Comparison of ENCODE assay signal across 8 cellular contexts in the genomic region with DNA sequence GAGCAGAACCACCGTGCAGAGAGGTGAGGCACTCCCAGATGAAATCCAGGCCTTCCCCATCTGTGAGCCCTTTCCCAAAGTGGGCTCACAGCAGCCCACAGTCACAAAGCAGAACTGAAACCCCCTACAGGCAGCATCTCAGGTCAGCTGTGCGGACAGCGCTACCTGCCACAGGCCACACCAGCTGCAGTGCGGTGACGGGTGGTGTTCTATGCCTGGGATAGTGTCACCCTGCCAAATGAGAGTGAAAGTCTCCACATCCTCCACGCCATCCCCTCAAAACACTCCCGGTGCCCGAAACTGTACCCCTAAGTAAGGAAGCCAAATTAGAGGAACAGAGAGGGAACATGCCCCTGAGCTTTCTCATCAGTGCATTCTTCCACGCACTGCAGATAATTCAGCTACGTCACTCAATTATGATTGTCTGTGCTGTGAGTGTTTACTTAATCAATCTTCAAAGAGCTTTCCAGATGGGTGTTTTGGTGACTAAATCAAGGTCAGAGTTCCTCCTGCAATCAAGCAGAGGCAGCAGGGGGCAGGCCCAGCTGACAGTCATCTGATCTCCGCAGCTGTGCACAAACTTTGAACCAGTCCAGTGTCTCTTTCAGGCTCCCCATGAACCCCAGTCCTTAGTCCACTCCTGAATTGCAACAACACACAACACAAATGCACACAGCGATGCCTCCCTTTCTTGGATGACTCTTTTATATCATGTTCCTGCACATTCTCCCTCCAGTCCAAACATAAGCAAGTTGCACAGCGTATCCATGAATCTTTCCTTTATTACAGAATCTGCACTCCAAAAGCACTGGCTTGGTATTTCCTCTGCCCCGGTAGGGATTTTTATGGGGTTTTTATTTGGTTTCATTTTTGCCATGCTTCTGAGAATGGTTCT.
DNase-seq lines count a peak whose midpoint lies in the region; ATAC-seq and TF ChIP-seq lines count a peak whose summit lies in the region.

No MANE protein-coding gene starts in this region.

- no peaks in the 10 kb centered on the region for H3K9me3 Mint-ChIP-seq in CD8-positive, alpha-beta T cell

- intact Hi-C loops in CD8-positive, alpha-beta T cell (cut with DNase I, micrococcal nuclease): loop anchor here in 1 of 2 experiments (2.0 to 5.0 kb wide), 2 partner anchors 16 to 34 kb away; no protein-coding TSS in a partner anchor

- peak overlapping the region; percentile 66 for H3K4me3 Mint-ChIP-seq in CD8-positive, alpha-beta T cell

- no peaks in the 10 kb centered on the region for H3K36me3 Mint-ChIP-seq in CD8-positive, alpha-beta T cell

- ATAC-seq in CD8-positive, alpha-beta T cell: peak; percentile 77
- peak; percentile 71 for ATAC-seq in HG03280 (IDR thresholded peaks at IDR 0.05; ENCODE audit: unreplicated experiment)

- H3K4me3 ChIP-seq in CD8-positive, alpha-beta T cell (ENCODE audit: low read depth, low read length): peak overlapping the region; percentile 11

- no peaks in the 10 kb centered on the region for H3K9me3 ChIP-seq in CD8-positive, alpha-beta T cell (ENCODE audit: low read length)

- H3K27ac ChIP-seq in CD8-positive, alpha-beta T cell (ENCODE audit: low read depth, low read length): no peak overlapping the region

- H3K27me3 Mint-ChIP-seq in CD8-positive, alpha-beta T cell (ENCODE audit: low read depth): no peaks in the 10 kb centered on the region

- H3K4me1 ChIP-seq in CD8-positive, alpha-beta T cell (ENCODE audit: insufficient read depth, low read length): peaks cover 35% of the 10 kb centered on the region

- CTCF ChIA-PET in CD8-positive, alpha-beta T cell (lab: Charles Lee): interaction anchor here (0.7 to 2.1 kb wide), 5 partner anchors 12 to 128 kb away, joined by 3 to 7 read pairs (median 4); no protein-coding TSS in a partner anchor

- H3K4me1 Mint-ChIP-seq in CD8-positive, alpha-beta T cell (ENCODE audit: low read depth): peaks cover 47% of the 10 kb centered on the region

- POLR2A ChIA-PET in CD8-positive, alpha-beta T cell (lab: Charles Lee): interaction anchor here (0.7 to 3.2 kb wide), 8 partner anchors 9 to 501 kb away, joined by 3 to 17 read pairs (median 6); partner anchors contain the start of gene IRF2BP2

- H3K27ac Mint-ChIP-seq in CD8-positive, alpha-beta T cell: peak overlapping the region; percentile 93

- no peaks in the 10 kb centered on the region for H3K36me3 ChIP-seq in CD8-positive, alpha-beta T cell (ENCODE audit: insufficient read depth, low read length)

- TF ChIP-seq CTCF in CD8-positive, alpha-beta T cell (IDR thresholded peaks at IDR 0.05): no peak

- TF ChIP-seq POLR2A in GM19193 (IDR thresholded peaks at IDR 0.05; ENCODE audit: extremely low read depth, insufficient read depth, insufficient read length): peak; percentile 55

- peak in 4 of 7 experiments; percentile 29 to 68 (median 48) for DNase-seq in CD8-positive, alpha-beta T cell
- DNase-seq in RKO (ENCODE audit: low spot score) (peak; percentile 66), amygdala (lab: John Stamatoyannopoulos, UW) (peak in 51 of 56 donors; percentile 16 to 89 (median 55)), hypothalamus (lab: John Stamatoyannopoulos, UW) (peak in 38 of 51 donors; percentile 10 to 83 (median 56)), HPDE6-E6E7 (ENCODE audit: extremely low spot score) (no peak)
- peak; percentile 60 for DNase-seq in stimulated activated CD4-positive, alpha-beta T cell treated with anti-CD3 and anti-CD28 coated beads, Interleukin-15, amount 100 ng/mL, for 24 hours

- no peaks in the 10 kb centered on the region for H3K27me3 ChIP-seq in CD8-positive, alpha-beta T cell (ENCODE audit: insufficient read depth, low read length)
